In genomic region chr14:64303471-64303917, GRCh38 we compare ENCODE assay signal across 9 cellular contexts. TPM values are rescaled to one million over a fixed set of nuclear protein-coding genes. Genes with fewer than 3 reads are reported as not detected.
A peak's percentile ranks its signal among the peaks of the same experiment; 100 is the strongest.
DNase-seq lines count a peak whose midpoint lies in the region; ATAC-seq and TF ChIP-seq lines count a peak whose summit lies in the region.
"Had no signal": no experiment of that assay in that cellular context is flagged by ENCODE, and none has a peak within 500 bp of the region (broad histone marks: within the 10 kb centered on the region; RNA-seq: fewer than 3 reads in every experiment).

No MANE protein-coding gene starts in this region.

- H3K27me3 ChIP-seq in MM.1S (replicated peaks; ENCODE audit: insufficient read depth, low read length): no peaks in the 10 kb centered on the region

- no peak for ATAC-seq in HG02678 (IDR thresholded peaks at IDR 0.05; ENCODE audit: unreplicated experiment)

- no peak overlapping the region for H3K4me3 Mint-ChIP-seq in activated CD4-positive, alpha-beta T cell treated with anti-CD3 and anti-CD28 coated beads, Interleukin-2, amount 10 ng/mL, durations not matched to agents 24 days and 14 days
- no peak overlapping the region for H3K4me3 Mint-ChIP-seq in endothelial cell (ENCODE audit: unreplicated experiment)
- H3K4me3 Mint-ChIP-seq in T-helper 2 cell treated with Interferon-gamma antibody and Interleukin-4, amounts not matched to agents 5 μg/mL and 100 μg/mL, for 36 hours: no peak overlapping the region
- H3K4me3 Mint-ChIP-seq: activated naive CD4-positive, alpha-beta T cell treated with anti-CD3 and anti-CD28 coated beads, Interleukin-2, amount 50 U/mL, for 24 hours had no signal

- no peaks in the 10 kb centered on the region for H3K9me3 Mint-ChIP-seq in activated CD4-positive, alpha-beta T cell treated with anti-CD3 and anti-CD28 coated beads, Interleukin-2, amount 10 ng/mL, durations not matched to agents 24 days and 14 days
- no peaks in the 10 kb centered on the region for H3K9me3 Mint-ChIP-seq in endothelial cell (ENCODE audit: unreplicated experiment)
- no peaks in the 10 kb centered on the region for H3K9me3 Mint-ChIP-seq in T-helper 2 cell treated with Interferon-gamma antibody and Interleukin-4, amounts not matched to agents 5 μg/mL and 100 μg/mL, for 36 hours
- H3K9me3 Mint-ChIP-seq: activated naive CD4-positive, alpha-beta T cell treated with anti-CD3 and anti-CD28 coated beads, Interleukin-2, amount 50 U/mL, for 24 hours had no signal

- H3K9me2 ChIP-seq in MM.1S (replicated peaks; ENCODE audit: insufficient read depth, low read length): no peaks in the 10 kb centered on the region

- peaks cover 12% of the 10 kb centered on the region for H3K27me3 Mint-ChIP-seq in activated CD4-positive, alpha-beta T cell treated with anti-CD3 and anti-CD28 coated beads, Interleukin-2, amount 10 ng/mL, durations not matched to agents 24 days and 14 days
- H3K27me3 Mint-ChIP-seq in endothelial cell (ENCODE audit: unreplicated experiment): no peaks in the 10 kb centered on the region
- H3K27me3 Mint-ChIP-seq in T-helper 2 cell treated with Interferon-gamma antibody and Interleukin-4, amounts not matched to agents 5 μg/mL and 100 μg/mL, for 36 hours (ENCODE audit: low read depth): peaks cover 12% of the 10 kb centered on the region
- H3K27me3 Mint-ChIP-seq: activated naive CD4-positive, alpha-beta T cell treated with anti-CD3 and anti-CD28 coated beads, Interleukin-2, amount 50 U/mL, for 24 hours had no signal

- intact Hi-C loops in activated CD4-positive, alpha-beta T cell treated with anti-CD3 and anti-CD28 coated beads, Interleukin-2, amount 10 ng/mL, durations not matched to agents 24 days and 14 days (cut with micrococcal nuclease): loop anchor here (2.0 kb wide), 1 partner anchor 505 kb away; no protein-coding TSS in a partner anchor

- TF ChIP-seq CTCF in MM.1S (IDR thresholded peaks at IDR 0.05; ENCODE audit: low read length): peak; percentile 60
- peak; percentile 84 for TF ChIP-seq CTCF in RWPE1 (conservative IDR thresholded peaks at IDR 0.05; ENCODE audit: low read depth)
- peak; percentile 85 for TF ChIP-seq CTCF in endothelial cell (IDR thresholded peaks at IDR 0.05; ENCODE audit: unreplicated experiment)

- DNase-seq in activated CD4-positive, alpha-beta T cell treated with anti-CD3 and anti-CD28 coated beads, Interleukin-2, amount 10 ng/mL, durations not matched to agents 24 days and 14 days: peak; percentile 60
- DNase-seq in activated CD4-positive, alpha-beta T cell treated with anti-CD3 and anti-CD28 coated beads, Interleukin-2, amount 50 U/mL, for 48 hours: no peak
- peak; percentile 42 for DNase-seq in MM.1S
- DNase-seq in RWPE1 (ENCODE audit: low spot score): peak; percentile 64
- DNase-seq in endothelial cell (ENCODE audit: low spot score): no peak
- DNase-seq in middle frontal gyrus (ENCODE audit: extremely low spot score, low spot score): peak; percentile 53
- no peak for DNase-seq in T-helper 2 cell treated with Interferon-gamma antibody and Interleukin-4, amounts not matched to agents 5 μg/mL and 100 μg/mL, for 36 hours (ENCODE audit: low spot score)

- H3K79me2 ChIP-seq in MM.1S (ENCODE audit: low read length): no peaks in the 10 kb centered on the region

- H2AFZ ChIP-seq in MM.1S (ENCODE audit: low read length): no peak overlapping the region

- H3K9ac ChIP-seq in MM.1S (ENCODE audit: low read length): no peak overlapping the region

- H3K36me3 Mint-ChIP-seq in activated CD4-positive, alpha-beta T cell treated with anti-CD3 and anti-CD28 coated beads, Interleukin-2, amount 10 ng/mL, durations not matched to agents 24 days and 14 days (ENCODE audit: low read depth): no peaks in the 10 kb centered on the region
- no peaks in the 10 kb centered on the region for H3K36me3 Mint-ChIP-seq in endothelial cell (ENCODE audit: low read depth, unreplicated experiment)
- H3K36me3 Mint-ChIP-seq in T-helper 2 cell treated with Interferon-gamma antibody and Interleukin-4, amounts not matched to agents 5 μg/mL and 100 μg/mL, for 36 hours (ENCODE audit: low read depth): no peaks in the 10 kb centered on the region
- H3K36me3 Mint-ChIP-seq: activated naive CD4-positive, alpha-beta T cell treated with anti-CD3 and anti-CD28 coated beads, Interleukin-2, amount 50 U/mL, for 24 hours had no signal

- CTCF ChIA-PET in RWPE1 (lab: Yijun Ruan, JAX): interaction anchor here (0.5 to 1.8 kb wide), 21 partner anchors 8 to 593 kb away, joined by 3 to 8 read pairs (median 4); no protein-coding TSS in a partner anchor

- no peak overlapping the region for H3K4me3 ChIP-seq in MM.1S (ENCODE audit: low read length)

- no peak overlapping the region for H3K27ac Mint-ChIP-seq in activated CD4-positive, alpha-beta T cell treated with anti-CD3 and anti-CD28 coated beads, Interleukin-2, amount 10 ng/mL, durations not matched to agents 24 days and 14 days
- no peak overlapping the region for H3K27ac Mint-ChIP-seq in endothelial cell (ENCODE audit: unreplicated experiment)
- H3K27ac Mint-ChIP-seq in T-helper 2 cell treated with Interferon-gamma antibody and Interleukin-4, amounts not matched to agents 5 μg/mL and 100 μg/mL, for 36 hours: no peak overlapping the region
- H3K27ac Mint-ChIP-seq: activated naive CD4-positive, alpha-beta T cell treated with anti-CD3 and anti-CD28 coated beads, Interleukin-2, amount 50 U/mL, for 24 hours had no signal

- no peak overlapping the region for H3K4me2 ChIP-seq in MM.1S (ENCODE audit: low read depth, low read length)

- no peaks in the 10 kb centered on the region for H3K9me3 ChIP-seq in MM.1S (replicated peaks; ENCODE audit: insufficient read depth, low read length)

- H3K4me1 Mint-ChIP-seq in activated CD4-positive, alpha-beta T cell treated with anti-CD3 and anti-CD28 coated beads, Interleukin-2, amount 10 ng/mL, durations not matched to agents 24 days and 14 days: peaks cover 4% of the 10 kb centered on the region
- no peaks in the 10 kb centered on the region for H3K4me1 Mint-ChIP-seq in endothelial cell (ENCODE audit: unreplicated experiment)
- no peaks in the 10 kb centered on the region for H3K4me1 Mint-ChIP-seq in T-helper 2 cell treated with Interferon-gamma antibody and Interleukin-4, amounts not matched to agents 5 μg/mL and 100 μg/mL, for 36 hours (ENCODE audit: low read depth)

- no peaks in the 10 kb centered on the region for H3K36me3 ChIP-seq in MM.1S (replicated peaks; ENCODE audit: insufficient read depth, low read length)

- H4K20me1 ChIP-seq in MM.1S (ENCODE audit: insufficient read depth, low read length): no peaks in the 10 kb centered on the region

- H3F3A ChIP-seq in MM.1S (ENCODE audit: insufficient read depth, low read length): no peaks in the 10 kb centered on the region

- H3K27ac ChIP-seq in MM.1S (ENCODE audit: low read length): no peak overlapping the region
- H3K27ac ChIP-seq in RWPE1: no peak overlapping the region

- peaks cover 6% of the 10 kb centered on the region for H3K4me1 ChIP-seq in MM.1S (ENCODE audit: low read length)

- POLR2A ChIA-PET in RWPE1 (lab: Yijun Ruan, JAX; ENCODE audit: low non-redundant PET): no interaction called here

RNA-seq across cellular contexts. Expression of gene ESR2, which starts 9.3 kb away (rescaled TPM):
- not detected in 2 replicates for total RNA-seq in activated CD4-positive, alpha-beta T cell treated with anti-CD3 and anti-CD28 coated beads, Interleukin-2, amount 10 ng/mL, durations not matched to agents 24 days and 14 days
- total RNA-seq in endothelial cell (ENCODE audit: unreplicated experiment): not detected

Comparison
In these comparisons a context has a peak if more than half of its experiments do, and no peak if none do; other contexts are left out.
1. DNase-seq: peak in activated CD4-positive, alpha-beta T cell treated with anti-CD3 and anti-CD28 coated beads, Interleukin-2, amount 10 ng/mL, durations not matched to agents 24 days and 14 days (single experiment), MM.1S (single experiment), RWPE1 (single experiment) and middle frontal gyrus (single experiment); none in activated CD4-positive, alpha-beta T cell treated with anti-CD3 and anti-CD28 coated beads, Interleukin-2, amount 50 U/mL, for 48 hours (0 of 2), endothelial cell (single experiment) and T-helper 2 cell treated with Interferon-gamma antibody and Interleukin-4, amounts not matched to agents 5 μg/mL and 100 μg/mL, for 36 hours (single experiment).
2. Peak in every context shown above with its lines, with median percentiles within 50 percentile points of each other: CTCF ChIP-seq.